8 cellular contexts compared by ENCODE assay signal in the genomic region with DNA sequence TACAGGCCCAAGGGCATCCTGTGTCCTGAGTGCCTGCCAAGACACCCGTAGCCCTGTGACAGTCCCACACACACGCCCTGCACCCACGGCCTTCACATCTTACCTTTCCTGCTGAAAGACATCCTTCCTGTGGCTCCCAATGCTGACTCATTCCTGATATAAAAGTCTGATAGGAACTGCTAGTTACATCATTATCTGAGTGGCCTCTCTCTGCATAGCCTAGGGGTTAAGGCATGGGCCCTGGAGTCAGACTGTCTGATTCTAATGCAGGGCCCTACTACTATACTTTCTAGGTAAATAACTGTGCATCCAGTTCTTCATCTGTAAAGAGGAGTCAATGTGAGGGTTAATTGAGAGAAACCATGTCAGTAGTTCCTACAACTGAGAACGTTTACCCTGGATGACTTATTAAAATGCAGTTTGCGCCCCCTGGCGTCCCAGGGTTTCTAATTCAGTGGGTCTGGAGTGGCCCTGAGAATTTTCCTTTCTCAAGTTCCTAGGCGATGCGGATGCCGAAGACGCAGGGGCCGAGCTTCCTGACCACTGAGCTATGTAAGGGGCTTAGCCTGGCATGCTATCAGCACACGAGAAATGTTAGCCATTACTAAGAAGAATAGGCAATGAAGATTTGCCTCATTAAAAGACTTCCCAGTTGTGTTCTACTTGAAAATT. TPM values are rescaled to one million over a fixed set of nuclear protein-coding genes. Genes with fewer than 3 reads are reported as not detected.
DNase-seq lines count a peak whose midpoint lies in the region; ATAC-seq and TF ChIP-seq lines count a peak whose summit lies in the region.

No MANE protein-coding gene starts in this region.

- H3K4me3 Mint-ChIP-seq in CD8-positive, alpha-beta memory T cell = peak overlapping the region in 1 of 7 donors; percentile 36
- H3K4me3 Mint-ChIP-seq in activated T-cell treated with anti-CD3 and anti-CD28 coated beads, Interleukin-2, amount 50 U/mL, for 4 hours = no peak overlapping the region

- no peak overlapping the region for H3K27ac Mint-ChIP-seq in CD8-positive, alpha-beta memory T cell

- H3K4me1 ChIP-seq in CD8-positive, alpha-beta memory T cell (ENCODE audit: insufficient read depth, low read length) = no peaks in the 10 kb centered on the region
- H3K4me1 ChIP-seq in Peyer's patch = no peaks in the 10 kb centered on the region
- peaks cover 4% of the 10 kb centered on the region for H3K4me1 ChIP-seq in neuron (ENCODE audit: insufficient read depth, low read length)

- H3K27me3 Mint-ChIP-seq in CD8-positive, alpha-beta memory T cell = peaks cover 6 to 32% of the 10 kb centered on the region in 2 donors
- peaks cover 2% of the 10 kb centered on the region for H3K27me3 Mint-ChIP-seq in activated T-cell treated with anti-CD3 and anti-CD28 coated beads, Interleukin-2, amount 50 U/mL, for 4 hours (ENCODE audit: low read depth)

- in situ Hi-C loops in KBM-7 (cut with MboI; ENCODE audit: low pct_unique_long_range_greater_than_20kb, low sequenced_read_pairs) = loop anchor here (10.0 kb wide), 1 partner anchor 121 kb away; no protein-coding TSS in a partner anchor

- no peaks in the 10 kb centered on the region for H3K9me3 Mint-ChIP-seq in CD8-positive, alpha-beta memory T cell
- no peaks in the 10 kb centered on the region for H3K9me3 Mint-ChIP-seq in activated T-cell treated with anti-CD3 and anti-CD28 coated beads, Interleukin-2, amount 50 U/mL, for 4 hours

- peak; percentile 12 to 65 (median 29) for DNase-seq in CD8-positive, alpha-beta memory T cell
- DNase-seq in KBM-7 (peak; percentile 73), Peyer's patch (peak; percentile 74 to 88 (median 79)), fibroblast of the aortic adventitia (ENCODE audit: low read depth) (peak; percentile 84), stromal cell of bone marrow (ENCODE audit: low read depth) (peak; percentile 59)
- DNase-seq in activated T-cell treated with anti-CD3 and anti-CD28 coated beads, Interleukin-2, amount 50 U/mL, for 4 hours = peak; percentile 50

- TF ChIP-seq CTCF in Peyer's patch (IDR thresholded peaks at IDR 0.05) = peak in 5 of 6 experiments; percentile 26 to 62 (median 56)
- TF ChIP-seq CTCF in fibroblast of the aortic adventitia (IDR thresholded peaks at IDR 0.05; ENCODE audit: insufficient read depth, low read length) = peak; percentile 78

- no peak overlapping the region for H3K27ac ChIP-seq in CD8-positive, alpha-beta memory T cell (ENCODE audit: low read depth, low read length)
- H3K27ac ChIP-seq in Peyer's patch = no peak overlapping the region

- H2AFZ ChIP-seq in neuron (ENCODE audit: low read depth, low read length) = peak overlapping the region; percentile 1

- POLR2A ChIA-PET in CD8-positive, alpha-beta memory T cell (lab: Charles Lee) = no interaction called here

- no peaks in the 10 kb centered on the region for H3K36me3 ChIP-seq in CD8-positive, alpha-beta memory T cell (ENCODE audit: insufficient read depth, low read length)
- H3K36me3 ChIP-seq in Peyer's patch (no peaks in the 10 kb centered on the region), neuron (ENCODE audit: insufficient read depth, low read length) (no peaks in the 10 kb centered on the region)

- no peaks in the 10 kb centered on the region for H3K36me3 Mint-ChIP-seq in CD8-positive, alpha-beta memory T cell
- H3K36me3 Mint-ChIP-seq in activated T-cell treated with anti-CD3 and anti-CD28 coated beads, Interleukin-2, amount 50 U/mL, for 4 hours (ENCODE audit: insufficient read depth) = no peaks in the 10 kb centered on the region

- no peaks in the 10 kb centered on the region for H3K27me3 ChIP-seq in CD8-positive, alpha-beta memory T cell (ENCODE audit: insufficient read depth, low read length, poor library complexity, severe bottlenecking)
- H3K27me3 ChIP-seq in Peyer's patch = no peaks in the 10 kb centered on the region
- no peaks in the 10 kb centered on the region for H3K27me3 ChIP-seq in neuron (ENCODE audit: insufficient read depth, low read length)

- no peak overlapping the region for H3K4me3 ChIP-seq in CD8-positive, alpha-beta memory T cell (ENCODE audit: low read length)
- H3K4me3 ChIP-seq in Peyer's patch (no peak overlapping the region), fibroblast of the aortic adventitia (ENCODE audit: low read depth, low read length) (no peak overlapping the region), neuron (ENCODE audit: low read length) (no peak overlapping the region)

- TF ChIP-seq POLR2A in Peyer's patch (IDR thresholded peaks at IDR 0.05) = no peak

- CTCF ChIA-PET in CD8-positive, alpha-beta memory T cell (lab: Charles Lee) = interaction anchor here (0.8 to 1.3 kb wide), 4 partner anchors 11 to 123 kb away, joined by 3 to 7 read pairs (median 3); no protein-coding TSS in a partner anchor

- peaks cover 4 to 25% (median 5%) of the 10 kb centered on the region in 3 donors for H3K4me1 Mint-ChIP-seq in CD8-positive, alpha-beta memory T cell
- no peaks in the 10 kb centered on the region for H3K4me1 Mint-ChIP-seq in activated T-cell treated with anti-CD3 and anti-CD28 coated beads, Interleukin-2, amount 50 U/mL, for 4 hours (ENCODE audit: low read depth)

- ATAC-seq in GM21360 (IDR thresholded peaks at IDR 0.05; ENCODE audit: unreplicated experiment) = peak; percentile 71
- ATAC-seq in activated T-cell treated with anti-CD3 and anti-CD28 coated beads, Interleukin-2, amount 50 U/mL, for 4 hours = peak; percentile 55 to 63

- H3K9me3 ChIP-seq in CD8-positive, alpha-beta memory T cell (ENCODE audit: low read length) = no peaks in the 10 kb centered on the region
- no peaks in the 10 kb centered on the region for H3K9me3 ChIP-seq in Peyer's patch
- no peaks in the 10 kb centered on the region for H3K9me3 ChIP-seq in neuron (ENCODE audit: low read length)

RNA-seq across cellular contexts. Expression of a gene that starts 6.0 kb away (rescaled TPM):
- total RNA-seq in CD8-positive, alpha-beta memory T cell = not detected
- not detected for polyA plus RNA-seq in CD8-positive, alpha-beta memory T cell
- not detected for total RNA-seq in Peyer's patch
- not detected for total RNA-seq in activated T-cell treated with anti-CD3 and anti-CD28 coated beads, Interleukin-2, amount 50 U/mL, for 4 hours
- not detected in 2 replicates for total RNA-seq in fibroblast of the aortic adventitia (ENCODE audit: low replicate concordance)

Comparison
In these comparisons a context has a peak if more than half of its experiments do, and no peak if none do; other contexts are left out.
1. DNase-seq: peak in every context shown above with its lines; median percentile 84 in fibroblast of the aortic adventitia; 79 in Peyer's patch; 73 in KBM-7; 59 in stromal cell of bone marrow; 50 in activated T-cell treated with anti-CD3 and anti-CD28 coated beads, Interleukin-2, amount 50 U/mL, for 4 hours; 29 in CD8-positive, alpha-beta memory T cell.